ENCODE assay signal across 14 cellular contexts in the genomic region with DNA sequence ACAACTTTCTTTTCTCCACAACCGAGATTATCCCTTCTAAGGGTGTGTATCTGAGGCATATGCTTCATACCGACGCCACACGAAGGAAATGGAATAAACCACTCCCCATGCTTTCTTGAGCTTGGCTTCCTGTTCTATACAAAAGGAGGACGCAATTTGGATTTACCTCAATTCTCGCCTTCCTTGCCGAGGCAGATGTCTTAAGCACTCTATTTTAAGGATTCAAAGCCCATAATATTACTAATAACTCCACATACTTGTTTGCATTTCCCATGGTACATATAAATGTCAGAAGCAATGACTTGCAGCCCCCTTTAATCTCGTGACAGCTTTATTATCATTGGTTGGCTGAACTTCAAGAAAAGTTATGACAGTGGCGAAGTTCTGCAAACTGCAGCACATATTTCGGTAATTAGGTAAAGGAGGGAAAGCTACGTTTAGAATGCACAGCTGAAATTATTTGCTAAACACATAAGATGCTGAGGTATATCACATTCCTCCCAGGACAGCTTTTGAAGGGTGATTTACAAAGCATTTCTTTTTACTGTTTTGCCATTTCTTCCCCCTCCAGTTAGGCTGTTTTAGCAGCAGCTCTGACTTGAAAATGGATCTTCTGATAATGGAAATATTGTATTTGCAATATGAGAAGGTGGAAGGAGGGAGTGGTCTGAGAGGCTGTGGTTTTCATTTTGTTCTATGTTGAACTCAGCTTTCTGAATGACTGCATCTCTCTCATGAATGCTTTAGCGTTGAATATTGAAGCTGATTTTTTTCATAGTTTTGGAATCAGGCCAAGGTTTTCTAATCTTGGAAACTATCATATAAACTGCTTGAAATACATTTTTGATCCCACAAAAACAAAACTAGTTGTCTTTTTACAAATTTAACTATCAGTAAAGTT.
DNase-seq lines count a peak whose midpoint lies in the region; ATAC-seq and TF ChIP-seq lines count a peak whose summit lies in the region.
"Had no signal": no experiment of that assay in that cellular context is flagged by ENCODE, and none has a peak within 500 bp of the region (broad histone marks: within the 10 kb centered on the region; RNA-seq: fewer than 3 reads in every experiment).

No MANE protein-coding gene starts in this region.

- H3K27me3 ChIP-seq in heart right ventricle = no peaks in the 10 kb centered on the region
- H3K27me3 ChIP-seq: brain microvascular endothelial cell had no signal

- WGBS in heart right ventricle, 2 donors = 28 to 49% methylated on average over 12 of the region's 12 CpGs
- WGBS in urinary bladder = 11% methylated on average over 12 of the region's 12 CpGs

- H3K4me3 ChIP-seq in heart right ventricle (peak overlapping the region in 3 of 10 donors; percentile 2 to 29 (median 20)), urinary bladder (ENCODE audit: low read depth, low read length) (peak overlapping the region; percentile 31)

- no peak for TF ChIP-seq CTCF in heart right ventricle (IDR thresholded peaks at IDR 0.05)

- ATAC-seq in heart right ventricle (peak in 5 of 8 donors; percentile 35 to 70 (median 53)), left cardiac atrium (no peak)
- ATAC-seq: stimulated activated naive CD8-positive, alpha-beta T cell treated with anti-CD3 and anti-CD28 coated beads, Interleukin-15, amount 100 ng/mL, for 72 hours had no signal

- intact Hi-C loops in heart right ventricle (cut with DNase I) (no loop called here), left cardiac atrium (cut with DNase I) (no loop called here)

- H3K4me1 ChIP-seq in heart right ventricle (peaks cover 0 to 4% (median 0%) of the 10 kb centered on the region in 9 donors), urinary bladder (ENCODE audit: insufficient read depth) (no peaks in the 10 kb centered on the region)

- H3K9me3 ChIP-seq in heart right ventricle = no peaks in the 10 kb centered on the region

- no peaks in the 10 kb centered on the region for H3K36me3 ChIP-seq in heart right ventricle
- H3K36me3 ChIP-seq in urinary bladder (ENCODE audit: insufficient read depth) = no peaks in the 10 kb centered on the region
- H3K36me3 ChIP-seq: brain microvascular endothelial cell had no signal

- no peak for DNase-seq in heart right ventricle
- no peak for DNase-seq in left cardiac atrium
- DNase-seq in SK-MEL-5 (ENCODE audit: low read depth, low spot score) = peak; percentile 41
- DNase-seq in iris pigment epithelial cell (ENCODE audit: low read depth) = peak; percentile 24
- no peak for DNase-seq in NCI-H2196 treated with DMSO at 0.1 percent for 48 hours (lab: John Stamatoyannopoulos, UW; ENCODE audit: unreplicated experiment)
- no peak for DNase-seq in T1000 (lab: John Stamatoyannopoulos, UW)
- DNase-seq in DMS 273 (lab: John Stamatoyannopoulos, UW; ENCODE audit: unreplicated experiment) = no peak
- DNase-seq: ACHN; activated effector memory CD4-positive, alpha-beta T cell treated with anti-CD3 and anti-CD28 coated beads, Interleukin-2, amount 50 U/mL, for 16 hours; brain microvascular endothelial cell; NCI-H1092 treated with DMSO at 0.1 percent for 48 hours; NCI-H82; stimulated activated naive CD8-positive, alpha-beta T cell treated with anti-CD3 and anti-CD28 coated beads, Interleukin-15, amount 100 ng/mL, for 72 hours had no signal

- in situ Hi-C loops in SK-MEL-5 (cut with HindIII; ENCODE audit: low pct_unique_long_range_greater_than_20kb, low sequenced_read_pairs) = no loop called here

- H3K27ac ChIP-seq in heart right ventricle (peak overlapping the region in 3 of 10 donors; percentile 36 to 52 (median 51)), urinary bladder (ENCODE audit: low read depth) (no peak overlapping the region)
- H3K27ac ChIP-seq: brain microvascular endothelial cell had no signal

Comparison
In these comparisons a context has a peak if more than half of its experiments do, and no peak if none do; other contexts are left out.
1. ATAC-seq: peak in heart right ventricle (5 of 8); none in left cardiac atrium (0 of 2).
2. DNase-seq: peak in SK-MEL-5 (single experiment) and iris pigment epithelial cell (single experiment); none in heart right ventricle (0 of 2), left cardiac atrium (single experiment), NCI-H2196 treated with DMSO at 0.1 percent for 48 hours (single experiment), T1000 (single experiment) and DMS 273 (single experiment).